3 cellular contexts compared by ENCODE assay signal in genomic region chr2:8133331-8133730, GRCh38.
TF ChIP-seq lines count a peak whose summit lies in the region.

No MANE protein-coding gene starts in this region.

TF ChIP-seq in SK-N-SH, 30 proteins besides CTCF, POLR2A, EP300 and RAD21 (continues in another document):
- TF ChIP-seq FOXJ3 (CRISPR knock-in tag; IDR thresholded peaks at IDR 0.05) (no peak), USF2 (IDR thresholded peaks at IDR 0.05; ENCODE audit: borderline replicate concordance, low read depth, low read length) (no peak), USF1 (IDR thresholded peaks at IDR 0.05; ENCODE audit: borderline replicate concordance, low read depth) (no peak), RCOR1 (IDR thresholded peaks at IDR 0.05; ENCODE audit: low read length) (no peak), JUND (IDR thresholded peaks at IDR 0.05) (no peak), GATA2 (CRISPR knock-in tag; IDR thresholded peaks at IDR 0.05) (no peak), TCF12 (IDR thresholded peaks at IDR 0.05) (no peak), SIN3A (IDR thresholded peaks at IDR 0.05; ENCODE audit: borderline replicate concordance, low read depth, low read length) (no peak), SMC3 (IDR thresholded peaks at IDR 0.05; ENCODE audit: low read depth, low read length) (no peak), RXRA (IDR thresholded peaks at IDR 0.05; ENCODE audit: borderline replicate concordance, low read depth) (no peak), PBX3 (IDR thresholded peaks at IDR 0.05) (no peak), REST (IDR thresholded peaks at IDR 0.05; ENCODE audit: low read depth, low read length) (no peak), MEF2A (IDR thresholded peaks at IDR 0.05; ENCODE audit: borderline replicate concordance, low read depth) (no peak), POLR2AphosphoS5 (IDR thresholded peaks at IDR 0.05; ENCODE audit: low read depth, low read length) (no peak), FOXM1 (IDR thresholded peaks at IDR 0.05; ENCODE audit: low read depth) (no peak), TAF1 (IDR thresholded peaks at IDR 0.05; ENCODE audit: borderline replicate concordance, low read depth, low read length) (no peak)

TF ChIP-seq in SK-N-SH treated with all-trans-retinoic acid at 6 μM for 48 hours, 23 proteins besides CTCF, POLR2A, EP300 and RAD21:
- TF ChIP-seq GLIS3 (CRISPR knock-in tag; IDR thresholded peaks at IDR 0.05) = no peak
- no peak for TF ChIP-seq ZNF565 (CRISPR knock-in tag; conservative IDR thresholded peaks at IDR 0.05; ENCODE audit: low read depth)
- TF ChIP-seq CREB5 (CRISPR knock-in tag; IDR thresholded peaks at IDR 0.05; ENCODE audit: low read depth) = no peak
- no peak for TF ChIP-seq CSDC2 (CRISPR knock-in tag; IDR thresholded peaks at IDR 0.05)
- no peak for TF ChIP-seq SNAI2 (CRISPR knock-in tag; IDR thresholded peaks at IDR 0.05)
- TF ChIP-seq OSR1 (CRISPR knock-in tag; IDR thresholded peaks at IDR 0.05) = no peak
- no peak for TF ChIP-seq RARB (CRISPR knock-in tag; IDR thresholded peaks at IDR 0.05)
- TF ChIP-seq CSRNP3 (CRISPR knock-in tag; IDR thresholded peaks at IDR 0.05) = no peak
- TF ChIP-seq ZNF8 (CRISPR knock-in tag; IDR thresholded peaks at IDR 0.05) = no peak
- TF ChIP-seq ARNTL (CRISPR knock-in tag; IDR thresholded peaks at IDR 0.05; ENCODE audit: borderline replicate concordance, low read depth) = no peak
- TF ChIP-seq BACH2 (CRISPR knock-in tag; IDR thresholded peaks at IDR 0.05; ENCODE audit: borderline replicate concordance) = no peak

TF ChIP-seq in H1, 55 proteins besides CTCF, POLR2A, EP300 and RAD21:
- TF ChIP-seq CHD2 (IDR thresholded peaks at IDR 0.05; ENCODE audit: low read length) (no peak), CEBPB (IDR thresholded peaks at IDR 0.05; ENCODE audit: low read depth, low read length) (no peak), MAX (IDR thresholded peaks at IDR 0.05) (no peak), ASH2L (IDR thresholded peaks at IDR 0.05; ENCODE audit: low read length) (no peak), POLR2AphosphoS5 (IDR thresholded peaks at IDR 0.05; ENCODE audit: low read depth, low read length) (no peak), CBX5 (IDR thresholded peaks at IDR 0.05; ENCODE audit: low read depth, low read length) (no peak), EGR1 (IDR thresholded peaks at IDR 0.05; ENCODE audit: borderline replicate concordance, low read depth, low read length) (no peak)
